In genomic region chr6:29705389-29706231, GRCh38 we compare ENCODE assay signal across 8 cellular contexts. TPM values are rescaled to one million over a fixed set of nuclear protein-coding genes. Genes with fewer than 3 reads are reported as not detected.
DNase-seq lines count a peak whose midpoint lies in the region; ATAC-seq and TF ChIP-seq lines count a peak whose summit lies in the region.

No MANE protein-coding gene starts in this region.

- H3K4me1 ChIP-seq in PC-3 (ENCODE audit: insufficient read depth, low read length) (no peaks in the 10 kb centered on the region), esophagus muscularis mucosa (no peaks in the 10 kb centered on the region)

- peaks cover 33 to 40% of the 10 kb centered on the region in 2 donors for H3K4me1 Mint-ChIP-seq in natural killer cell treated with Interleukin-12 subunit alpha and Interleukin-12 subunit beta and Interleukin-15 and Interleukin-18, amount 100 ng/mL, for 72 hours (ENCODE audit: low read depth in 2 of 2)

- BruUV-seq in PC-3 (replicated peaks; lab: Mats Ljungman, UMichigan): no TSS peak

- CTCF ChIA-PET in PC-3 (lab: Charles Lee): interaction anchor here (0.6 kb wide), 1 partner anchor 398 kb away, joined by 3 read pairs; no protein-coding TSS in a partner anchor

- POLR2A ChIA-PET in PC-3 (lab: Charles Lee; ENCODE audit: unreplicated experiment): no interaction called here

- no peaks in the 10 kb centered on the region for H3K9me3 Mint-ChIP-seq in natural killer cell treated with Interleukin-12 subunit alpha and Interleukin-12 subunit beta and Interleukin-15 and Interleukin-18, amount 100 ng/mL, for 72 hours

- no peak for TF ChIP-seq EP300 in esophagus muscularis mucosa (IDR thresholded peaks at IDR 0.05)

- H3K27ac Mint-ChIP-seq in natural killer cell treated with Interleukin-12 subunit alpha and Interleukin-12 subunit beta and Interleukin-15 and Interleukin-18, amount 100 ng/mL, for 72 hours: peak overlapping the region in 1 of 2 donors; percentile 51

- no peak overlapping the region for H3K4me3 ChIP-seq in PC-3 (ENCODE audit: low read length)
- H3K4me3 ChIP-seq in esophagus muscularis mucosa: no peak overlapping the region

- DNase-seq in AG08395 (ENCODE audit: low spot score): peak; percentile 65
- DNase-seq in PC-3: peak; percentile 78
- no peak for DNase-seq in esophagus muscularis mucosa (ENCODE audit: extremely low spot score)
- peak; percentile 46 for DNase-seq in natural killer cell treated with Interleukin-12 subunit alpha and Interleukin-12 subunit beta and Interleukin-15 and Interleukin-18, amount 100 ng/mL, for 72 hours (ENCODE audit: low spot score)
- no peak for DNase-seq in NCI-H524 treated with DMSO at 0.1 percent for 48 hours (lab: John Stamatoyannopoulos, UW)

- no peak overlapping the region for H3K27ac ChIP-seq in PC-3 (ENCODE audit: low read length)
- no peak overlapping the region for H3K27ac ChIP-seq in esophagus muscularis mucosa (replicated peaks in 1 of 4)

- intact Hi-C loops in PC-3 (cut with micrococcal nuclease): loop anchor here (1.0 to 10.0 kb wide), 4 partner anchors 48 to 467 kb away; no protein-coding TSS in a partner anchor
- intact Hi-C loops in esophagus muscularis mucosa (cut with DNase I): loop anchor here (2.0 kb wide), 1 partner anchor 129 kb away; no protein-coding TSS in a partner anchor

- H3K9me3 ChIP-seq in PC-3 (ENCODE audit: low read length) (no peaks in the 10 kb centered on the region), esophagus muscularis mucosa (no peaks in the 10 kb centered on the region)

- no peak for TF ChIP-seq POLR2A in esophagus muscularis mucosa (IDR thresholded peaks at IDR 0.05; ENCODE audit: low read depth)

- no peaks in the 10 kb centered on the region for H3K36me3 Mint-ChIP-seq in natural killer cell treated with Interleukin-12 subunit alpha and Interleukin-12 subunit beta and Interleukin-15 and Interleukin-18, amount 100 ng/mL, for 72 hours

- ATAC-seq in PC-3: peak; percentile 73
- ATAC-seq in natural killer cell treated with Interleukin-12 subunit alpha and Interleukin-12 subunit beta and Interleukin-15 and Interleukin-18, amount 100 ng/mL, for 72 hours: no peak
- no peak for ATAC-seq in GM21717 (IDR thresholded peaks at IDR 0.05; ENCODE audit: unreplicated experiment)
- no peak for ATAC-seq in HG02870 (IDR thresholded peaks at IDR 0.05; ENCODE audit: unreplicated experiment)

- WGBS in esophagus muscularis mucosa: 31% methylated on average over 10 of the region's 10 CpGs

- H3K36me3 ChIP-seq in PC-3 (ENCODE audit: low read depth, low read length) (no peaks in the 10 kb centered on the region), esophagus muscularis mucosa (no peaks in the 10 kb centered on the region)

- H3K27me3 Mint-ChIP-seq in natural killer cell treated with Interleukin-12 subunit alpha and Interleukin-12 subunit beta and Interleukin-15 and Interleukin-18, amount 100 ng/mL, for 72 hours: peaks cover 0 to 9% of the 10 kb centered on the region in 2 donors

- TF ChIP-seq CTCF in GM12872 (IDR thresholded peaks at IDR 0.05; ENCODE audit: insufficient read depth, low read depth, low read length): peak; percentile 63
- TF ChIP-seq CTCF in PC-3 (conservative IDR thresholded peaks at IDR 0.05; ENCODE audit: low read depth, low read length): peak; percentile 78
- TF ChIP-seq CTCF in esophagus muscularis mucosa (IDR thresholded peaks at IDR 0.05): peak; percentile 62 to 74 (median 67)

- peaks cover 24% of the 10 kb centered on the region for H3K27me3 ChIP-seq in PC-3 (ENCODE audit: low read length)
- H3K27me3 ChIP-seq in esophagus muscularis mucosa: peaks cover 0 to 46% (median 6%) of the 10 kb centered on the region in 4 donors

- no peak overlapping the region for H3K9ac ChIP-seq in PC-3 (ENCODE audit: low read length)

- H3F3A ChIP-seq in PC-3 (ENCODE audit: low read length, unreplicated experiment): no peaks in the 10 kb centered on the region

- no peak overlapping the region for H3K4me3 Mint-ChIP-seq in natural killer cell treated with Interleukin-12 subunit alpha and Interleukin-12 subunit beta and Interleukin-15 and Interleukin-18, amount 100 ng/mL, for 72 hours

- H2AFZ ChIP-seq in PC-3 (ENCODE audit: low read length): no peak overlapping the region

- no peaks in the 10 kb centered on the region for H3K79me2 ChIP-seq in PC-3 (ENCODE audit: low read length)

- H4K20me1 ChIP-seq in PC-3 (ENCODE audit: low read length): no peaks in the 10 kb centered on the region

- no peaks in the 10 kb centered on the region for H3K9me2 ChIP-seq in PC-3 (replicated peaks; ENCODE audit: low read length)

- H3K4me2 ChIP-seq in PC-3 (ENCODE audit: low read length): no peak overlapping the region

RNA-seq across cellular contexts. Expression of gene HLA-F, which starts 17.6 kb away (rescaled TPM):
- total RNA-seq in PC-3 (2014; rRNA removed): 9.8 and 16.1 TPM in 2 replicates
- total RNA-seq in esophagus muscularis mucosa: 10 to 100 TPM; 36.1 to 69.6 (median 52.8) TPM
- total RNA-seq in natural killer cell treated with Interleukin-12 subunit alpha and Interleukin-12 subunit beta and Interleukin-15 and Interleukin-18, amount 100 ng/mL, for 72 hours: 100 to 1,000 TPM; 277 to 518 TPM

RNA-seq across cellular contexts. Expression of gene ZFP57, which starts 24.7 kb away (rescaled TPM):
- not detected in 2 replicates for total RNA-seq in PC-3 (2014; rRNA removed)
- 1 to 10 TPM in 2 of 4 donors, under 1 TPM in 1, not detected in 1; 0.23 to 6.2 (median 1.2) TPM for total RNA-seq in esophagus muscularis mucosa
- total RNA-seq in natural killer cell treated with Interleukin-12 subunit alpha and Interleukin-12 subunit beta and Interleukin-15 and Interleukin-18, amount 100 ng/mL, for 72 hours: 1 to 10 TPM; 5.2 to 9.0 TPM

RNA-seq across cellular contexts. Expression of gene MOG, which starts 48.7 kb away (rescaled TPM):
- not detected in 2 replicates for total RNA-seq in PC-3 (2014; rRNA removed)
- total RNA-seq in esophagus muscularis mucosa: not detected
- not detected for total RNA-seq in natural killer cell treated with Interleukin-12 subunit alpha and Interleukin-12 subunit beta and Interleukin-15 and Interleukin-18, amount 100 ng/mL, for 72 hours

Comparison
In these comparisons a context has a peak if more than half of its experiments do, and no peak if none do; other contexts are left out.
1. DNase-seq: peak in AG08395 (single experiment), PC-3 (single experiment) and natural killer cell treated with Interleukin-12 subunit alpha and Interleukin-12 subunit beta and Interleukin-15 and Interleukin-18, amount 100 ng/mL, for 72 hours (single experiment); none in esophagus muscularis mucosa (single experiment) and NCI-H524 treated with DMSO at 0.1 percent for 48 hours (single experiment).
2. Peak in every context shown above with its lines, with median percentiles within 50 percentile points of each other: CTCF ChIP-seq.